ENCODE assay signal across 16 cellular contexts in the genomic region with DNA sequence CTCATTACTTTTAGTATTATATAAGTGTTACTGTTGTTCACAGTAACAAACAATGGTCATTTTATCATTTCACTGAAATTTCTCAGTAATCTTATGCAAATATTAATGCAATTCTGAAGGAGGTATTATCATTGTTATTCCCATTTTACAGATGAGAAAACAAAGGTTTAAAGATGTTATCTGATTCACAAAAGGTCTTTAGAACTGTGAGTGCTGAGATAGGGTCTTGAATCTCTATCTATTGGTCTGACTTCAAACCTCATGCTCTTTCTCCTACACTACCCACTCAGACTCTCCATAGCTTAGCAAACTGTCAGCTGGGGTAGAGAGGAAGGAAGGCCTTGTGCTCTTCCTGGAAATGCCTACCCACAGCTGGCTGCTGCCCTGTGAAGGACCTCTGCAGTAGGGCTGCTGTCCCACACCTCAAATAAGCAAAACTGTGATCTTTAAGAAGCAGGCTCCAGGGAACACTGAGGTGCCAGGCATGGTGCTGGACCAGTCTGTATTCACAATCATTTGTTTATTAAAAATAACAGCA. TPM values are rescaled to one million over a fixed set of nuclear protein-coding genes. Genes with fewer than 3 reads are reported as not detected.
A peak's percentile ranks its signal among the peaks of the same experiment; 100 is the strongest.
DNase-seq lines count a peak whose midpoint lies in the region; ATAC-seq lines count a peak whose summit lies in the region.
"Had no signal": no experiment of that assay in that cellular context is flagged by ENCODE, and none has a peak within 500 bp of the region (broad histone marks: within the 10 kb centered on the region; RNA-seq: fewer than 3 reads in every experiment).

No MANE protein-coding gene starts in this region.

- peaks cover 5 to 73% (median 18%) of the 10 kb centered on the region in 11 experiments; a peak in 16 of 22 replicates for H4K20me1 ChIP-seq in BLaER1 treated with 17β-estradiol and CSF1 and Interleukin-3, amounts not matched to agents 10 nM and 100 nM

- no peak for DNase-seq in activated CD8-positive, alpha-beta memory T cell treated with anti-CD3 and anti-CD28 coated beads, Interleukin-2, amount 10 ng/mL, durations not matched to agents 7 days and 5 days
- DNase-seq in activated CD8-positive, alpha-beta memory T cell treated with anti-CD3 and anti-CD28 coated beads, Interleukin-2, amount 50 U/mL, for 4 hours: no peak
- no peak for DNase-seq in activated CD4-positive, alpha-beta memory T cell treated with anti-CD3 and anti-CD28 coated beads for 36 hours
- DNase-seq in dermis blood vessel endothelial cell: peak; percentile 22
- DNase-seq: Caco-2, NCI-H1436 treated with DMSO at 0.1 percent for 48 hours, NCI-H2081 treated with DMSO at 0.1 percent for 48 hours, NCI-H524 had no signal

- intact Hi-C loops in activated CD4-positive, alpha-beta memory T cell treated with anti-CD3 and anti-CD28 coated beads for 36 hours (cut with micrococcal nuclease): loop anchor here (5.0 kb wide), 1 partner anchor 299 kb away; a partner anchor contains a TSS

- H3K36me3 Mint-ChIP-seq in activated CD8-positive, alpha-beta memory T cell treated with anti-CD3 and anti-CD28 coated beads, Interleukin-2, amount 10 ng/mL, durations not matched to agents 7 days and 5 days: peaks cover 41% of the 10 kb centered on the region
- H3K36me3 Mint-ChIP-seq in activated CD4-positive, alpha-beta memory T cell treated with anti-CD3 and anti-CD28 coated beads for 36 hours: peaks cover 34% of the 10 kb centered on the region
- H3K36me3 Mint-ChIP-seq in stimulated activated memory B cell treated with anti-CD40 and anti-IgM and Interleukin-4, amounts not matched to agents 10 μg/mL and 1 μg/mL and 100 μg/mL, for 72 hours: peaks cover 53% of the 10 kb centered on the region

- no peak overlapping the region for H3K9ac ChIP-seq in BLaER1 treated with 17β-estradiol and CSF1 and Interleukin-3, amounts not matched to agents 10 nM and 100 nM

- H3K27me3 Mint-ChIP-seq in activated CD8-positive, alpha-beta memory T cell treated with anti-CD3 and anti-CD28 coated beads, Interleukin-2, amount 10 ng/mL, durations not matched to agents 7 days and 5 days: no peaks in the 10 kb centered on the region
- H3K27me3 Mint-ChIP-seq in activated CD4-positive, alpha-beta memory T cell treated with anti-CD3 and anti-CD28 coated beads for 36 hours: no peaks in the 10 kb centered on the region
- no peaks in the 10 kb centered on the region for H3K27me3 Mint-ChIP-seq in stimulated activated memory B cell treated with anti-CD40 and anti-IgM and Interleukin-4, amounts not matched to agents 10 μg/mL and 1 μg/mL and 100 μg/mL, for 72 hours

- peaks cover 0 to 49% (median 0%) of the 10 kb centered on the region in 11 experiments; a peak in 5 of 22 replicates for H3K27me3 ChIP-seq in BLaER1 treated with 17β-estradiol and CSF1 and Interleukin-3, amounts not matched to agents 10 nM and 100 nM

- H3K4me3 ChIP-seq in BLaER1 treated with 17β-estradiol and CSF1 and Interleukin-3, amounts not matched to agents 10 nM and 100 nM: no peak overlapping the region
- H3K4me3 ChIP-seq: HAP-1 had no signal

- POLR2A ChIA-PET in activated CD4-positive, alpha-beta memory T cell treated with anti-CD3 and anti-CD28 coated beads for 36 hours (lab: Charles Lee): no interaction called here

- H3K4me1 Mint-ChIP-seq in activated CD8-positive, alpha-beta memory T cell treated with anti-CD3 and anti-CD28 coated beads, Interleukin-2, amount 10 ng/mL, durations not matched to agents 7 days and 5 days: peaks cover 57% of the 10 kb centered on the region
- H3K4me1 Mint-ChIP-seq in activated CD4-positive, alpha-beta memory T cell treated with anti-CD3 and anti-CD28 coated beads for 36 hours (ENCODE audit: low read depth): peaks cover 34% of the 10 kb centered on the region
- peaks cover 26% of the 10 kb centered on the region for H3K4me1 Mint-ChIP-seq in stimulated activated memory B cell treated with anti-CD40 and anti-IgM and Interleukin-4, amounts not matched to agents 10 μg/mL and 1 μg/mL and 100 μg/mL, for 72 hours

- peak overlapping the region; percentile 61 to 99 (median 88); a peak in 21 of 22 replicates for H3K4me2 ChIP-seq in BLaER1 treated with 17β-estradiol and CSF1 and Interleukin-3, amounts not matched to agents 10 nM and 100 nM

- peak overlapping the region; percentile 80 for H3K27ac Mint-ChIP-seq in activated CD8-positive, alpha-beta memory T cell treated with anti-CD3 and anti-CD28 coated beads, Interleukin-2, amount 10 ng/mL, durations not matched to agents 7 days and 5 days
- H3K27ac Mint-ChIP-seq in activated CD4-positive, alpha-beta memory T cell treated with anti-CD3 and anti-CD28 coated beads for 36 hours: peak overlapping the region; percentile 25
- no peak overlapping the region for H3K27ac Mint-ChIP-seq in stimulated activated memory B cell treated with anti-CD40 and anti-IgM and Interleukin-4, amounts not matched to agents 10 μg/mL and 1 μg/mL and 100 μg/mL, for 72 hours
- H3K27ac Mint-ChIP-seq: CD14-positive monocyte had no signal

- H3K4me3 Mint-ChIP-seq in activated CD8-positive, alpha-beta memory T cell treated with anti-CD3 and anti-CD28 coated beads, Interleukin-2, amount 10 ng/mL, durations not matched to agents 7 days and 5 days: no peak overlapping the region
- no peak overlapping the region for H3K4me3 Mint-ChIP-seq in activated CD4-positive, alpha-beta memory T cell treated with anti-CD3 and anti-CD28 coated beads for 36 hours
- H3K4me3 Mint-ChIP-seq in stimulated activated memory B cell treated with anti-CD40 and anti-IgM and Interleukin-4, amounts not matched to agents 10 μg/mL and 1 μg/mL and 100 μg/mL, for 72 hours: no peak overlapping the region

- peaks cover 41 to 73% (median 55%) of the 10 kb centered on the region in 11 experiments for H3K36me3 ChIP-seq in BLaER1 treated with 17β-estradiol and CSF1 and Interleukin-3, amounts not matched to agents 10 nM and 100 nM

- CTCF ChIA-PET in activated CD8-positive, alpha-beta memory T cell treated with anti-CD3 and anti-CD28 coated beads, Interleukin-2, amount 10 ng/mL, durations not matched to agents 7 days and 5 days (lab: Charles Lee): interaction anchor here (1.2 kb wide), 1 partner anchor 59 kb away, joined by 3 read pairs; no protein-coding TSS in a partner anchor
- CTCF ChIA-PET in activated CD4-positive, alpha-beta memory T cell treated with anti-CD3 and anti-CD28 coated beads for 36 hours (lab: Charles Lee): no interaction called here

- peaks cover 32 to 61% (median 58%) of the 10 kb centered on the region in 10 experiments for H3K4me1 ChIP-seq in BLaER1 treated with 17β-estradiol and CSF1 and Interleukin-3, amounts not matched to agents 10 nM and 100 nM
- H3K4me1 ChIP-seq: Caco-2, HAP-1 had no signal

- H3K9me3 ChIP-seq in BLaER1 treated with 17β-estradiol and CSF1 and Interleukin-3, amounts not matched to agents 10 nM and 100 nM (replicated peaks in 1 of 11): no peaks in the 10 kb centered on the region
- H3K9me3 ChIP-seq: Caco-2, HAP-1 had no signal

- ATAC-seq in activated CD8-positive, alpha-beta memory T cell treated with anti-CD3 and anti-CD28 coated beads, Interleukin-2, amount 10 ng/mL, durations not matched to agents 7 days and 5 days: peak; percentile 41
- ATAC-seq in stimulated activated memory B cell treated with anti-CD40 and anti-IgM and Interleukin-4, amounts not matched to agents 10 μg/mL and 1 μg/mL and 100 μg/mL, for 72 hours: no peak
- no peak for ATAC-seq in HG03175 (IDR thresholded peaks at IDR 0.05; ENCODE audit: unreplicated experiment)
- ATAC-seq in HG03571 (IDR thresholded peaks at IDR 0.05; ENCODE audit: unreplicated experiment): no peak

- no peaks in the 10 kb centered on the region for H3K9me3 Mint-ChIP-seq in activated CD8-positive, alpha-beta memory T cell treated with anti-CD3 and anti-CD28 coated beads, Interleukin-2, amount 10 ng/mL, durations not matched to agents 7 days and 5 days (ENCODE audit: low read depth)
- H3K9me3 Mint-ChIP-seq in activated CD4-positive, alpha-beta memory T cell treated with anti-CD3 and anti-CD28 coated beads for 36 hours: no peaks in the 10 kb centered on the region
- no peaks in the 10 kb centered on the region for H3K9me3 Mint-ChIP-seq in stimulated activated memory B cell treated with anti-CD40 and anti-IgM and Interleukin-4, amounts not matched to agents 10 μg/mL and 1 μg/mL and 100 μg/mL, for 72 hours

- peak overlapping the region in 4 of 11 experiments; percentile 17 to 87 (median 54); a peak in 6 of 22 replicates for H3K27ac ChIP-seq in BLaER1 treated with 17β-estradiol and CSF1 and Interleukin-3, amounts not matched to agents 10 nM and 100 nM

RNA-seq across cellular contexts. Expression of a gene that starts 6.2 kb away (rescaled TPM):
- total RNA-seq in activated CD8-positive, alpha-beta memory T cell treated with anti-CD3 and anti-CD28 coated beads, Interleukin-2, amount 10 ng/mL, durations not matched to agents 7 days and 5 days: 1 to 10 TPM in 1 of 2 experiments, under 1 TPM in 1; 0.85 to 1.3 TPM
- total RNA-seq in activated CD4-positive, alpha-beta memory T cell treated with anti-CD3 and anti-CD28 coated beads for 36 hours: 1 to 10 TPM; 1.8 to 2.7 TPM
- 3.5 and 6.5 TPM in 2 replicates for total RNA-seq in dermis blood vessel endothelial cell

RNA-seq across cellular contexts. Expression of a gene that starts 7.7 kb away (rescaled TPM):
- total RNA-seq in activated CD8-positive, alpha-beta memory T cell treated with anti-CD3 and anti-CD28 coated beads, Interleukin-2, amount 10 ng/mL, durations not matched to agents 7 days and 5 days: 100 to 1,000 TPM; 112 to 115 TPM
- total RNA-seq in activated CD4-positive, alpha-beta memory T cell treated with anti-CD3 and anti-CD28 coated beads for 36 hours: 100 to 1,000 TPM; 113 to 115 TPM
- 57.7 and 88.7 TPM in 2 replicates for total RNA-seq in dermis blood vessel endothelial cell

RNA-seq across cellular contexts. Expression of a gene that starts 26.3 kb away (rescaled TPM):
- not detected for total RNA-seq in activated CD8-positive, alpha-beta memory T cell treated with anti-CD3 and anti-CD28 coated beads, Interleukin-2, amount 10 ng/mL, durations not matched to agents 7 days and 5 days
- total RNA-seq in activated CD4-positive, alpha-beta memory T cell treated with anti-CD3 and anti-CD28 coated beads for 36 hours: not detected
- total RNA-seq in dermis blood vessel endothelial cell: not detected in 2 replicates
- total RNA-seq: HT1080, RPMI7951 had no signal

RNA-seq across cellular contexts. Expression of a gene that starts 58.8 kb away (rescaled TPM):
- total RNA-seq in activated CD8-positive, alpha-beta memory T cell treated with anti-CD3 and anti-CD28 coated beads, Interleukin-2, amount 10 ng/mL, durations not matched to agents 7 days and 5 days: 10 to 100 TPM; 48.9 to 63.8 TPM
- 10 to 100 TPM; 46.0 to 47.0 TPM for total RNA-seq in activated CD4-positive, alpha-beta memory T cell treated with anti-CD3 and anti-CD28 coated beads for 36 hours
- 9.9 and 13.0 TPM in 2 replicates for total RNA-seq in dermis blood vessel endothelial cell
